8 cellular contexts compared by ENCODE assay signal in the genomic region with DNA sequence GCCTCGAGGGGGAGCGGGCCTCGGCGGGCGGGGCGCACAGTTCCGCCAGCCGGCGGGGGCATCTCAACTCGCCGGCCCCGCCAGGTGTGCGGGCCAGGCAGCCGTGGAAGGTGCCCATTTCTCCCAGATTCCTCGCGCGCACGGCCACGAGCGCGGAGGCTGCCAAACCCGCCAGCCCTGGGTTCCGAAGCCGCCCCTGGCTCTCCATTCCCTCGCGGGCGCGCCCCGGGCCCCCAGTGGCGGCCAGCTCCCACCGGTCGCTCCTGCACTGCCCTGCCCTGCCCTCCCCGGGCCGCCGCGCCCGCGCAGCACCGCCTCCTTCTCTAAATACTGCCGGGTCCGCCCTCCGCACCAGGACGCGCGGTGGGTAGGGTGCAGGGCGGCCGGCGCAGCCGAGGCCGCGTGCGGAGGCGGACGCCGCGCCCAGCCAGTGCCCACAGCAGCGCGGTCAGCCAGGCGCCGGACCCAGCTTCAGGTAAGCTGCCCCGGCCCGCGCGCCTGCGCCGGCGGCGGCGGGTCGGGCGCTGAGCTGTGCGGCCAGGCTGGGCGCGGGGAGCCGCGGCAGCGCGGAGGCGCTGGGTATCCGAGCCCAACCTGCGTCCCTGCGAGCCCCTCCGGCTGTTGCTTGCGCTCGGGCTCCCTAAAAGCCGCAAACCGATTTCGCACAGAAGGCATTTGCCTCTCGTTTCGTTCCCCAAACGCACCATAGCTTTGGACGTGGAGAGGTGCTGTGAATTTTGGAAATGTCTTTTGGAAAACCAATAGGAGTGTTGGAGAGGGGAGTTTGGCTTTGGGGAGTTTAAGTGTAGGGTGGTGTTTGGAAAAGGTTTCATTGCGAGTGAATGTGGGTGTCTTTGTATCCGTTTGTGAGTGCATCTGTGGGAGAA. TPM values are rescaled to one million over a fixed set of nuclear protein-coding genes. Genes with fewer than 3 reads are reported as not detected.
DNase-seq lines count a peak whose midpoint lies in the region; ATAC-seq and TF ChIP-seq lines count a peak whose summit lies in the region.

A gene with protein sequence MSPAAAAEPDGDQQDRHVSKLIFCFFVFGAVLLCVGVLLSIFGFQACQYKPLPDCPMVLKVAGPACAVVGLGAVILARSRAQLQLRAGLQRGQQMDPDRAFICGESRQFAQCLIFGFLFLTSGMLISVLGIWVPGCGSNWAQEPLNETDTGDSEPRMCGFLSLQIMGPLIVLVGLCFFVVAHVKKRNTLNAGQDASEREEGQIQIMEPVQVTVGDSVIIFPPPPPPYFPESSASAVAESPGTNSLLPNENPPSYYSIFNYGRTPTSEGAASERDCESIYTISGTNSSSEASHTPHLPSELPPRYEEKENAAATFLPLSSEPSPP (plus strand): TSS at position 354 of the 887 bp plus-strand sequence. CDS start 2,799 bp downstream, outside the sequence.

- DNase-seq in A673 (ENCODE audit: low spot score) = peak; percentile 40
- DNase-seq in HT-29 (ENCODE audit: low spot score) = peak; percentile 12
- DNase-seq in T47D (ENCODE audit: low read depth in 1 of 2, low spot score in 1 of 2) = peak; percentile 79 to 91
- DNase-seq in islet precursor cell = peak; percentile 83
- no peak for DNase-seq in T1000 (lab: John Stamatoyannopoulos, UW)

- POLR2A ChIA-PET in A673 (lab: Charles Lee; ENCODE audit: low non-redundant PET) = no interaction called here

- CTCF ChIA-PET in A673 (lab: Charles Lee) = no interaction called here

- H3K36me3 ChIP-seq in A673 (ENCODE audit: insufficient read depth, low read length, poor library complexity, severe bottlenecking) = peaks cover 5% of the 10 kb centered on the region

- peaks cover 23% of the 10 kb centered on the region for H3K27me3 ChIP-seq in A673 (replicated peaks; ENCODE audit: insufficient read depth, low read depth, low read length, poor library complexity)

- intact Hi-C loops in A673 (cut with micrococcal nuclease; ENCODE audit: unreplicated experiment) = no loop called here

- no peak for ATAC-seq in HG03280 (IDR thresholded peaks at IDR 0.05; ENCODE audit: unreplicated experiment)
- no peak for ATAC-seq in HG03108 (IDR thresholded peaks at IDR 0.05; ENCODE audit: unreplicated experiment)

- no peaks in the 10 kb centered on the region for H3K9me3 ChIP-seq in A673 (ENCODE audit: low read depth, low read length, poor library complexity, severe bottlenecking)

- no TSS peak for BruUV-seq in A673 (replicated peaks; lab: Mats Ljungman, UMichigan)

- peaks cover 27% of the 10 kb centered on the region for H3K4me1 ChIP-seq in A673 (ENCODE audit: insufficient read depth, low read length, poor library complexity, severe bottlenecking)

- H3K4me3 ChIP-seq in A673 (ENCODE audit: low read depth, low read length, poor library complexity, severe bottlenecking) = peak within 1 kb of the TSS; percentile 53
- H3K4me3 ChIP-seq in skin epidermis = peak within 1 kb of the TSS; percentile 40 to 55 (median 43)

- in situ Hi-C loops in T47D (cut with HindIII; ENCODE audit: low pct_unique_long_range_greater_than_20kb, low sequenced_read_pairs) = no loop called here

- H3K27ac ChIP-seq in A673 (ENCODE audit: low read depth, low read length, poor library complexity, severe bottlenecking) (no peak within 1 kb of the TSS), skin epidermis (peak within 1 kb of the TSS in 10 of 21 experiments; percentile 4 to 67 (median 42))

- TF ChIP-seq CTCF in A673 (conservative IDR thresholded peaks at IDR 0.05; ENCODE audit: low read depth, low read length) = no peak

RNA-seq across cellular contexts. Expression of the gene that starts here (rescaled TPM):
- 2.3 and 2.6 TPM in 2 replicates for total RNA-seq in A673 (2021)
- not detected in 2 replicates for total RNA-seq in HT-29 (2014; rRNA removed; shearing (Covaris generic))

Comparison
In these comparisons a context has a peak if more than half of its experiments do, and no peak if none do; other contexts are left out.
1. Peak in DNase-seq in HT-29; RNA of the gene not detected or under 1 TPM.